8 cellular contexts compared by ENCODE assay signal in genomic region chr1:193105821-193106177, GRCh38. TPM values are rescaled to one million over a fixed set of nuclear protein-coding genes. Genes with fewer than 3 reads are reported as not detected.
A peak's percentile ranks its signal among the peaks of the same experiment; 100 is the strongest.
DNase-seq lines count a peak whose midpoint lies in the region; ATAC-seq, FAIRE-seq and TF ChIP-seq lines count a peak whose summit lies in the region.

No MANE protein-coding gene starts in this region.

- peak overlapping the region; percentile 76 for H2AFZ ChIP-seq in HepG2 (ENCODE audit: low read length)

- H3K36me3 ChIP-seq in adrenal gland (replicated peaks in 1 of 2) (no peaks in the 10 kb centered on the region), HepG2 (replicated peaks in 1 of 2; ENCODE audit: control insufficient read depth in 1 of 2, insufficient read depth in 2 of 2, low read length in 2 of 2) (no peaks in the 10 kb centered on the region), tibial artery (no peaks in the 10 kb centered on the region)

- POLR2A ChIA-PET in HepG2 (lab: Yijun Ruan, JAX) = interaction anchor here (0.5 to 2.9 kb wide), 6 partner anchors 10 to 404 kb away, joined by 3 to 31 read pairs (median 12); partner anchors contain the start of genes CDC73, RO60 and UCHL5

- TSS peak; percentile 96 for BruUV-seq in HepG2 (replicated peaks; lab: Mats Ljungman, UMichigan)

- H3K4me3 ChIP-seq in adrenal gland (peak overlapping the region in 2 of 4 donors; percentile 68 to 93), HepG2 (replicated peaks in 1 of 3; ENCODE audit: insufficient read depth in 1 of 3, low read depth in 2 of 3, low read length in 3 of 3) (peak overlapping the region; percentile 70 to 93 (median 82)), tibial artery (peak overlapping the region; percentile 75 to 80)

- no peak for TF ChIP-seq RAD21 in HepG2 (CRISPR knock-in tag; IDR thresholded peaks at IDR 0.05)

- no peak for DNase-seq in activated T-cell treated with anti-CD3 and anti-CD28 coated beads, Interleukin-2, amount 50 U/mL, for 72 hours
- no peak for DNase-seq in activated T-cell treated with anti-CD3 and anti-CD28 coated beads, Interleukin-2, amount 50 U/mL, for 48 hours
- DNase-seq in adrenal gland (no peak), HepG2 (ENCODE audit: low spot score) (no peak), tibial artery (no peak), NCI-H2171 treated with DMSO at 0.1 percent for 48 hours (lab: John Stamatoyannopoulos, UW) (no peak)
- no peak for DNase-seq in stimulated activated CD8-positive, alpha-beta memory T cell treated with anti-CD3 and anti-CD28 coated beads, Interleukin-4, amount 100 ng/mL, for 48 hours

- TF ChIP-seq CTCF in adrenal gland (IDR thresholded peaks at IDR 0.05) = no peak
- no peak for TF ChIP-seq CTCF in HepG2 (CRISPR knock-in tag; IDR thresholded peaks at IDR 0.05)
- no peak for TF ChIP-seq CTCF in tibial artery (IDR thresholded peaks at IDR 0.05)

- H3K79me2 ChIP-seq in HepG2 (ENCODE audit: insufficient read depth, low read length) = peaks cover 31% of the 10 kb centered on the region

- H3K4me1 ChIP-seq in adrenal gland (replicated peaks in 1 of 2) (peaks cover 10 to 18% of the 10 kb centered on the region in 2 donors), HepG2 (ENCODE audit: insufficient read depth, low read length) (peaks cover 63% of the 10 kb centered on the region), tibial artery (peaks cover 0 to 27% (median 14%) of the 10 kb centered on the region in 4 donors)

- H3K4me3 Mint-ChIP-seq in activated T-cell treated with anti-CD3 and anti-CD28 coated beads, Interleukin-2, amount 50 U/mL, for 72 hours = peak overlapping the region; percentile 87 to 97

- H3K36me3 Mint-ChIP-seq in activated T-cell treated with anti-CD3 and anti-CD28 coated beads, Interleukin-2, amount 50 U/mL, for 72 hours (ENCODE audit: insufficient read depth in 2 of 2) = no peaks in the 10 kb centered on the region

- peak overlapping the region; percentile 78 for H3K9ac ChIP-seq in HepG2 (ENCODE audit: insufficient read depth, low read depth, low read length)

- CTCF ChIA-PET in HepG2 (lab: Yijun Ruan, JAX; ENCODE audit: low intra/inter-chr PET ratio, low total read pairs) = interaction anchor here (1.3 kb wide), 1 partner anchor 16 kb away, joined by 7 read pairs; the partner anchor contains the start of gene CDC73

- H3K4me1 Mint-ChIP-seq in activated T-cell treated with anti-CD3 and anti-CD28 coated beads, Interleukin-2, amount 50 U/mL, for 72 hours (ENCODE audit: low read depth) = peaks cover 16% of the 10 kb centered on the region

- H3K27ac ChIP-seq in adrenal gland (peak overlapping the region; percentile 78 to 99 (median 92)), HepG2 (ENCODE audit: extremely low read length, insufficient read depth, low read length) (peak overlapping the region; percentile 89), tibial artery (peak overlapping the region; percentile 93)

- H3K27me3 Mint-ChIP-seq in activated T-cell treated with anti-CD3 and anti-CD28 coated beads, Interleukin-2, amount 50 U/mL, for 72 hours (ENCODE audit: low read depth) = no peaks in the 10 kb centered on the region

- H3K9me3 Mint-ChIP-seq in activated T-cell treated with anti-CD3 and anti-CD28 coated beads, Interleukin-2, amount 50 U/mL, for 72 hours = no peaks in the 10 kb centered on the region

- H3K4me2 ChIP-seq in HepG2 (ENCODE audit: low read depth, low read length) = peak overlapping the region; percentile 84

- H4K20me1 ChIP-seq in HepG2 (ENCODE audit: insufficient read depth, low read length) = no peaks in the 10 kb centered on the region

- intact Hi-C loops in adrenal gland (cut with DNase I) = no loop called here
- intact Hi-C loops in HepG2 (cut with micrococcal nuclease; ENCODE audit: unreplicated experiment) = loop anchor here (1.0 kb wide), 1 partner anchor 17 kb away; the partner anchor contains the start of gene CDC73
- intact Hi-C loops in tibial artery (cut with DNase I; ENCODE audit: low total_unique reads) = loop anchor here (2.0 to 5.0 kb wide), 2 partner anchors 17 to 43 kb away; partner anchors contain the start of gene CDC73

- in situ Hi-C loops in HepG2 (cut with HindIII; ENCODE audit: extremely low pct_ligation_motif_present, low pct_unique_long_range_greater_than_20kb) = no loop called here

- TF ChIP-seq POLR2A in adrenal gland (IDR thresholded peaks at IDR 0.05) = no peak
- no peak for TF ChIP-seq POLR2A in HepG2 (IDR thresholded peaks at IDR 0.05; ENCODE audit: insufficient read depth in 1 of 2, low read depth in 2 of 2, low read length in 2 of 2)

- TF ChIP-seq EP300 in HepG2 (IDR thresholded peaks at IDR 0.05; ENCODE audit: low read depth in 2 of 2, low read length in 2 of 2) (no peak), HepG2 (CRISPR knock-in tag; IDR thresholded peaks at IDR 0.05; ENCODE audit: borderline replicate concordance) (no peak)

- H3K9me3 ChIP-seq in adrenal gland (replicated peaks in 1 of 3) (no peaks in the 10 kb centered on the region), HepG2 (ENCODE audit: low read length) (no peaks in the 10 kb centered on the region), tibial artery (no peaks in the 10 kb centered on the region)

- peak overlapping the region; percentile 73 for H3K27ac Mint-ChIP-seq in activated T-cell treated with anti-CD3 and anti-CD28 coated beads, Interleukin-2, amount 50 U/mL, for 72 hours

- no peak for ATAC-seq in activated T-cell treated with anti-CD3 and anti-CD28 coated beads, Interleukin-2, amount 50 U/mL, for 72 hours (replicated peaks in 1 of 2)
- ATAC-seq in HepG2 (no peak), HG02588 (IDR thresholded peaks at IDR 0.05; ENCODE audit: unreplicated experiment) (no peak)

- no peak for FAIRE-seq in HepG2 (lab: Jason Lieb, UNC)

- H3K27me3 ChIP-seq in adrenal gland = no peaks in the 10 kb centered on the region
- no peaks in the 10 kb centered on the region; a peak in 1 of 5 replicates for H3K27me3 ChIP-seq in HepG2 (ENCODE audit: control insufficient read depth in 1 of 2, insufficient read depth in 2 of 2, low read length in 2 of 2)
- H3K27me3 ChIP-seq in tibial artery = no peaks in the 10 kb centered on the region

- WGBS in adrenal gland, 4 donors = 23 to 42% (median 38%) methylated on average over 4 of the region's 4 CpGs
- 41% methylated on average over 4 of the region's 4 CpGs for WGBS in HepG2 (ENCODE audit: low lambda C conversion rate)

RNA-seq across cellular contexts. Expression of gene GLRX2, which starts 0.6 kb away (rescaled TPM):
- 10 to 100 TPM; 22.7 to 32.1 TPM for total RNA-seq in activated T-cell treated with anti-CD3 and anti-CD28 coated beads, Interleukin-2, amount 50 U/mL, for 72 hours
- total RNA-seq in adrenal gland (10 to 100 TPM in 6 of 8 donors, 1 to 10 TPM in 2; 3.0 to 40.5 (median 20.8) TPM), HepG2 (2016; rRNA removed; fragmentation: Illumina TruSeq; extraction: Trizol) (39.0 and 42.1 TPM in 2 replicates)
- polyA plus RNA-seq in adrenal gland (10 to 100 TPM in 2 of 3 donors, 1 to 10 TPM in 1; 10.0 to 59.8 (median 25.1) TPM), HepG2 (2011; rRNA removed) (11.8 and 11.9 TPM in 2 replicates)
- total RNA-seq in HepG2 (2016; cell fraction: cytosol; rRNA removed; fragmentation: Illumina TruSeq; extraction: Trizol; ENCODE audit: low read depth) = 15.2 and 15.4 TPM in 2 replicates
- total RNA-seq in HepG2 (2016; cell fraction: insoluble cytoplasmic fraction; rRNA removed; fragmentation: Illumina TruSeq; extraction: Trizol) = 37.3 and 45.3 TPM in 2 replicates
- 16.0 and 16.3 TPM in 2 replicates for total RNA-seq in HepG2 (2016; cell fraction: membrane; rRNA removed; fragmentation: Illumina TruSeq; extraction: Trizol)
- 14.4 and 15.4 TPM in 2 replicates for total RNA-seq in HepG2 (2016; cell fraction: nucleus; rRNA removed; fragmentation: Illumina TruSeq; extraction: Trizol)
- 7.4 and 10.8 TPM in 2 replicates for polyA plus RNA-seq in HepG2 (2011; cell fraction: cytosol; rRNA removed)
- 2.3 and 3.1 TPM in 2 replicates for polyA plus RNA-seq in HepG2 (2011; cell fraction: nucleus; rRNA removed)
- polyA plus RNA-seq in HepG2 (2012) = 13.8 and 16.5 TPM in 2 replicates
- polyA plus RNA-seq in HepG2 (2016; cell fraction: cytosol; fragmentation: Illumina TruSeq; extraction: Trizol; ENCODE audit: low read depth) = 14.1 and 15.6 TPM in 2 replicates
- 44.7 and 48.7 TPM in 2 replicates for polyA plus RNA-seq in HepG2 (2016; cell fraction: insoluble cytoplasmic fraction; fragmentation: Illumina TruSeq; extraction: Trizol; ENCODE audit: low read depth)
- 15.5 and 17.5 TPM in 2 replicates for polyA plus RNA-seq in HepG2 (2016; cell fraction: membrane; fragmentation: Illumina TruSeq; extraction: Trizol; ENCODE audit: low read depth)
- polyA plus RNA-seq in HepG2 (2016; cell fraction: nucleus; fragmentation: Illumina TruSeq; extraction: Trizol; ENCODE audit: insufficient read depth, low read depth) = 24.2 and 30.9 TPM in 2 replicates
- polyA minus RNA-seq in HepG2 (2011; rRNA and poly(A)+ RNA removed; ENCODE audit: low replicate concordance) = 1.8 and 2.8 TPM in 2 replicates
- 2.9 and 3.5 TPM in 2 replicates for polyA minus RNA-seq in HepG2 (2011; cell fraction: cytosol; rRNA and poly(A)+ RNA removed)
- polyA minus RNA-seq in HepG2 (2011; cell fraction: nucleus; rRNA and poly(A)+ RNA removed) = 6.4 and 7.1 TPM in 2 replicates

RNA-seq across cellular contexts. Expression of gene CDC73, which starts 16.0 kb away (rescaled TPM):
- 10 to 100 TPM; 49.1 to 49.7 TPM for total RNA-seq in activated T-cell treated with anti-CD3 and anti-CD28 coated beads, Interleukin-2, amount 50 U/mL, for 72 hours
- total RNA-seq in adrenal gland (10 to 100 TPM; 18.0 to 64.0 (median 47.3) TPM), HepG2 (2016; rRNA removed; fragmentation: Illumina TruSeq; extraction: Trizol) (26.3 and 38.3 TPM in 2 replicates)
- polyA plus RNA-seq in adrenal gland (10 to 100 TPM in 2 of 3 donors, 1 to 10 TPM in 1; 5.9 to 43.3 (median 10.7) TPM), HepG2 (2011; rRNA removed) (17.8 and 20.2 TPM in 2 replicates)
- 7.0 and 9.9 TPM in 2 replicates for total RNA-seq in HepG2 (2016; cell fraction: cytosol; rRNA removed; fragmentation: Illumina TruSeq; extraction: Trizol; ENCODE audit: low read depth)
- 24.1 and 35.5 TPM in 2 replicates for total RNA-seq in HepG2 (2016; cell fraction: insoluble cytoplasmic fraction; rRNA removed; fragmentation: Illumina TruSeq; extraction: Trizol)
- total RNA-seq in HepG2 (2016; cell fraction: membrane; rRNA removed; fragmentation: Illumina TruSeq; extraction: Trizol) = 12.2 and 17.8 TPM in 2 replicates
- 28.6 and 30.2 TPM in 2 replicates for total RNA-seq in HepG2 (2016; cell fraction: nucleus; rRNA removed; fragmentation: Illumina TruSeq; extraction: Trizol)
- polyA plus RNA-seq in HepG2 (2011; cell fraction: cytosol; rRNA removed) = 8.2 and 11.2 TPM in 2 replicates
- polyA plus RNA-seq in HepG2 (2011; cell fraction: nucleus; rRNA removed) = 13.7 and 23.6 TPM in 2 replicates
- polyA plus RNA-seq in HepG2 (2012) = 14.9 and 21.9 TPM in 2 replicates
- polyA plus RNA-seq in HepG2 (2016; cell fraction: cytosol; fragmentation: Illumina TruSeq; extraction: Trizol; ENCODE audit: low read depth) = 2.7 and 3.0 TPM in 2 replicates
- 43.2 and 54.7 TPM in 2 replicates for polyA plus RNA-seq in HepG2 (2016; cell fraction: insoluble cytoplasmic fraction; fragmentation: Illumina TruSeq; extraction: Trizol; ENCODE audit: low read depth)
- polyA plus RNA-seq in HepG2 (2016; cell fraction: membrane; fragmentation: Illumina TruSeq; extraction: Trizol; ENCODE audit: low read depth) = 6.9 and 10.0 TPM in 2 replicates
- 21.7 and 29.5 TPM in 2 replicates for polyA plus RNA-seq in HepG2 (2016; cell fraction: nucleus; fragmentation: Illumina TruSeq; extraction: Trizol; ENCODE audit: insufficient read depth, low read depth)
- polyA minus RNA-seq in HepG2 (2011; rRNA and poly(A)+ RNA removed; ENCODE audit: low replicate concordance) = 4.6 and 13.8 TPM in 2 replicates
- polyA minus RNA-seq in HepG2 (2011; cell fraction: cytosol; rRNA and poly(A)+ RNA removed) = 18.6 and 19.3 TPM in 2 replicates
- polyA minus RNA-seq in HepG2 (2011; cell fraction: nucleus; rRNA and poly(A)+ RNA removed) = 88.3 and 88.8 TPM in 2 replicates

RNA-seq across cellular contexts. Expression of gene RO60, which starts 46.4 kb away (rescaled TPM):
- total RNA-seq in activated T-cell treated with anti-CD3 and anti-CD28 coated beads, Interleukin-2, amount 50 U/mL, for 72 hours = 10 to 100 TPM; 85.2 to 96.6 TPM
- total RNA-seq in adrenal gland = 10 to 100 TPM; 60.7 to 85.0 (median 76.0) TPM
- polyA plus RNA-seq in adrenal gland = 10 to 100 TPM in 2 of 3 donors, 1 to 10 TPM in 1; 3.8 to 19.0 (median 10.6) TPM
- total RNA-seq in HepG2 (2016; rRNA removed; fragmentation: Illumina TruSeq; extraction: Trizol) = 53.7 and 90.0 TPM in 2 replicates
- total RNA-seq in HepG2 (2016; cell fraction: cytosol; rRNA removed; fragmentation: Illumina TruSeq; extraction: Trizol; ENCODE audit: low read depth) = 10.5 and 10.8 TPM in 2 replicates
- 53.1 and 96.6 TPM in 2 replicates for total RNA-seq in HepG2 (2016; cell fraction: insoluble cytoplasmic fraction; rRNA removed; fragmentation: Illumina TruSeq; extraction: Trizol)
- total RNA-seq in HepG2 (2016; cell fraction: membrane; rRNA removed; fragmentation: Illumina TruSeq; extraction: Trizol) = 18.2 and 19.9 TPM in 2 replicates
- total RNA-seq in HepG2 (2016; cell fraction: nucleus; rRNA removed; fragmentation: Illumina TruSeq; extraction: Trizol) = 33.6 and 37.0 TPM in 2 replicates
- 14.5 and 20.3 TPM in 2 replicates for polyA plus RNA-seq in HepG2 (2011; rRNA removed)
- 11.4 and 12.3 TPM in 2 replicates for polyA plus RNA-seq in HepG2 (2011; cell fraction: cytosol; rRNA removed)
- 16.9 and 17.1 TPM in 2 replicates for polyA plus RNA-seq in HepG2 (2011; cell fraction: nucleus; rRNA removed)
- 15.5 and 15.6 TPM in 2 replicates for polyA plus RNA-seq in HepG2 (2012)
- 1.2 TPM in 2 replicates for polyA plus RNA-seq in HepG2 (2016; cell fraction: cytosol; fragmentation: Illumina TruSeq; extraction: Trizol; ENCODE audit: low read depth)
- polyA plus RNA-seq in HepG2 (2016; cell fraction: insoluble cytoplasmic fraction; fragmentation: Illumina TruSeq; extraction: Trizol; ENCODE audit: low read depth) = 22.6 and 23.2 TPM in 2 replicates
- 2.6 TPM in 2 replicates for polyA plus RNA-seq in HepG2 (2016; cell fraction: membrane; fragmentation: Illumina TruSeq; extraction: Trizol; ENCODE audit: low read depth)
- 15.8 and 18.7 TPM in 2 replicates for polyA plus RNA-seq in HepG2 (2016; cell fraction: nucleus; fragmentation: Illumina TruSeq; extraction: Trizol; ENCODE audit: insufficient read depth, low read depth)
- 57.6 and 70.0 TPM in 2 replicates for polyA minus RNA-seq in HepG2 (2011; rRNA and poly(A)+ RNA removed; ENCODE audit: low replicate concordance)
- 54.5 and 59.0 TPM in 2 replicates for polyA minus RNA-seq in HepG2 (2011; cell fraction: cytosol; rRNA and poly(A)+ RNA removed)
- 74.0 and 82.1 TPM in 2 replicates for polyA minus RNA-seq in HepG2 (2011; cell fraction: nucleus; rRNA and poly(A)+ RNA removed)

RNA-seq across cellular contexts. Expression of gene UCHL5, which starts 46.6 kb away (rescaled TPM):
- total RNA-seq in activated T-cell treated with anti-CD3 and anti-CD28 coated beads, Interleukin-2, amount 50 U/mL, for 72 hours = 10 to 100 TPM; 45.4 to 51.7 TPM
- total RNA-seq in adrenal gland = 10 to 100 TPM; 11.4 to 43.3 (median 24.8) TPM
- polyA plus RNA-seq in adrenal gland = 10 to 100 TPM in 2 of 3 donors, 1 to 10 TPM in 1; 9.3 to 71.9 (median 12.2) TPM
- 44.1 and 72.4 TPM in 2 replicates for total RNA-seq in HepG2 (2016; rRNA removed; fragmentation: Illumina TruSeq; extraction: Trizol)
- total RNA-seq in HepG2 (2016; cell fraction: cytosol; rRNA removed; fragmentation: Illumina TruSeq; extraction: Trizol; ENCODE audit: low read depth) = 10.9 and 11.5 TPM in 2 replicates
- 41.4 and 69.5 TPM in 2 replicates for total RNA-seq in HepG2 (2016; cell fraction: insoluble cytoplasmic fraction; rRNA removed; fragmentation: Illumina TruSeq; extraction: Trizol)
- total RNA-seq in HepG2 (2016; cell fraction: membrane; rRNA removed; fragmentation: Illumina TruSeq; extraction: Trizol) = 21.8 and 25.2 TPM in 2 replicates
- total RNA-seq in HepG2 (2016; cell fraction: nucleus; rRNA removed; fragmentation: Illumina TruSeq; extraction: Trizol) = 48.2 and 48.7 TPM in 2 replicates
- 11.3 and 18.2 TPM in 2 replicates for polyA plus RNA-seq in HepG2 (2011; rRNA removed)
- polyA plus RNA-seq in HepG2 (2011; cell fraction: cytosol; rRNA removed) = 5.7 and 8.6 TPM in 2 replicates
- 8.0 and 8.1 TPM in 2 replicates for polyA plus RNA-seq in HepG2 (2011; cell fraction: nucleus; rRNA removed)
- polyA plus RNA-seq in HepG2 (2012) = 18.9 and 28.2 TPM in 2 replicates
- 9.4 and 9.6 TPM in 2 replicates for polyA plus RNA-seq in HepG2 (2016; cell fraction: cytosol; fragmentation: Illumina TruSeq; extraction: Trizol; ENCODE audit: low read depth)
- polyA plus RNA-seq in HepG2 (2016; cell fraction: insoluble cytoplasmic fraction; fragmentation: Illumina TruSeq; extraction: Trizol; ENCODE audit: low read depth) = 95.7 and 95.9 TPM in 2 replicates
- polyA plus RNA-seq in HepG2 (2016; cell fraction: membrane; fragmentation: Illumina TruSeq; extraction: Trizol; ENCODE audit: low read depth) = 15.2 and 17.2 TPM in 2 replicates
- polyA plus RNA-seq in HepG2 (2016; cell fraction: nucleus; fragmentation: Illumina TruSeq; extraction: Trizol; ENCODE audit: insufficient read depth, low read depth) = 44.2 and 50.7 TPM in 2 replicates
- 8.2 and 18.8 TPM in 2 replicates for polyA minus RNA-seq in HepG2 (2011; rRNA and poly(A)+ RNA removed; ENCODE audit: low replicate concordance)
- 10.1 and 16.5 TPM in 2 replicates for polyA minus RNA-seq in HepG2 (2011; cell fraction: cytosol; rRNA and poly(A)+ RNA removed)
- 45.1 and 47.9 TPM in 2 replicates for polyA minus RNA-seq in HepG2 (2011; cell fraction: nucleus; rRNA and poly(A)+ RNA removed)

Comparison
In these comparisons a context has a peak if more than half of its experiments do, and no peak if none do; other contexts are left out.
1. intact Hi-C loops: an anchor here in HepG2 (1.0 kb wide) and tibial artery (2.0 to 5.0 kb wide); none called in adrenal gland.